1 cellular context compared by ENCODE assay signal in the genomic region with DNA sequence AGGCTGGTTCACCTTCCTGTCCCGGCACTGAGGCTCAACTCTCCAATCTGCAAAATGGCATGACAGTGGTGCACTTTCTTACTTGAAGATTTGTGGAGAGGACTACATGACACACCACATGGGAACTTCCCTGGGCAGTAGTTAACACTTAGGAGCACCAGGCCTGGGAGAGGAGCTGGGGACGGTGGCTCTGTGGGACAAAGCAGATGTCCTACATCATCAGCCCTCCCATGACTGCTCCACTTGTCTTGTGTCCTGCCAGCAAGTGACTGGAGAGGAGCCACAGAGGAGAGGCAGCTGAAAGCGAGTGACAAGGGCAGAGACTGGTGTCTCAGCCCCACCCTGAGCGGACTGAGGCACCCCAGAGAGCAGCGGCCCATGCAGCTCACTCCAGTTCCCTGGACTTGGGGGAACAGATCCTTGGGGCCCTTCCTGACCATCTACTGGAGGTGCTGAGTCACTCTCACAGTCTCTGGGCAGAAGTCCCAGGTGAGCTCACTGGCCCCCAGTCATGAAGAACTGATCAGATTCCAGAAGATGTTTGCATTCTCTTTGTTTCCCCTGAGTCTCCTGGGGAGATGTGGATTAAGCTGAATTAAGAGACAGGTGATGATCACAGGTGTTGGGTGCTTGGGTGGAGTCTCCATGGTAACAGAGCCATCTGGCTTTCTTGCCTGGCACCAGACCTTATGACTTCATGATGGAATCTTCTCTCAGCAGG.
TF ChIP-seq lines count a peak whose summit lies in the region.

No MANE protein-coding gene starts in this region.

TF ChIP-seq in H1, 55 proteins besides CTCF, POLR2A, EP300 and RAD21 (continued from another document):
- TF ChIP-seq MAX (IDR thresholded peaks at IDR 0.05) (no peak), SIX5 (IDR thresholded peaks at IDR 0.05; ENCODE audit: low read depth, low read length) (no peak), CHD1 (IDR thresholded peaks at IDR 0.05; ENCODE audit: low read depth, low read length) (no peak), ATF2 (IDR thresholded peaks at IDR 0.05; ENCODE audit: low read length) (peak; percentile 44; the same call in 1 of the 2 replicates), MAFK (IDR thresholded peaks at IDR 0.05; ENCODE audit: low read depth, low read length) (peak; percentile 72), HDAC6 (IDR thresholded peaks at IDR 0.05; ENCODE audit: low read depth, low read length) (no peak), SIN3A (conservative IDR thresholded peaks at IDR 0.05 in 1 of 2, IDR thresholded peaks at IDR 0.05 in 1 of 2; ENCODE audit: low read depth in 1 of 2, low read length in 2 of 2) (0 out of 4 replicates have a peak, but pooled peaks of 1 of the 2 experiments have one; percentile 29), RFX5 (IDR thresholded peaks at IDR 0.05; ENCODE audit: borderline replicate concordance, low read depth, low read length) (no peak), ZNF274 (IDR thresholded peaks at IDR 0.05; ENCODE audit: borderline replicate concordance, extremely low read depth, low read length) (no peak), POU5F1 (IDR thresholded peaks at IDR 0.05; ENCODE audit: low read depth, low read length) (no peak), JUND (IDR thresholded peaks at IDR 0.05; ENCODE audit: low read length) (no peak), CHD2 (IDR thresholded peaks at IDR 0.05; ENCODE audit: low read length) (no peak), NRF1 (IDR thresholded peaks at IDR 0.05; ENCODE audit: low read depth, low read length) (no peak), E2F6 (IDR thresholded peaks at IDR 0.05) (no peak), FOSL1 (IDR thresholded peaks at IDR 0.05; ENCODE audit: insufficient read depth, low read depth, low read length) (no peak), KDM4A (IDR thresholded peaks at IDR 0.05; ENCODE audit: low read depth, low read length, severe bottlenecking) (no peak), KDM5A (IDR thresholded peaks at IDR 0.05; ENCODE audit: low read length) (no peak), TAF1 (IDR thresholded peaks at IDR 0.05; ENCODE audit: low read depth, low read length) (no peak), RBBP5 (IDR thresholded peaks at IDR 0.05; ENCODE audit: borderline replicate concordance, low read depth, low read length) (no peak), CTBP2 (IDR thresholded peaks at IDR 0.05; ENCODE audit: borderline replicate concordance, insufficient read depth, insufficient read length, low read length) (no peak), POLR2AphosphoS5 (IDR thresholded peaks at IDR 0.05; ENCODE audit: low read depth, low read length) (no peak), CREB1 (IDR thresholded peaks at IDR 0.05) (no peak), NANOG (IDR thresholded peaks at IDR 0.05; ENCODE audit: insufficient read depth, low read depth, low read length, poor library complexity, severe bottlenecking) (no peak), BACH1 (IDR thresholded peaks at IDR 0.05; ENCODE audit: low read length) (peak; percentile 73), SUZ12 (IDR thresholded peaks at IDR 0.05; ENCODE audit: low read length) (no peak), GTF2F1 (IDR thresholded peaks at IDR 0.05; ENCODE audit: borderline replicate concordance, low read depth, low read length) (no peak), GABPA (IDR thresholded peaks at IDR 0.05; ENCODE audit: borderline replicate concordance, insufficient read depth, low read length) (no peak), BRCA1 (IDR thresholded peaks at IDR 0.05; ENCODE audit: low read depth, low read length) (no peak), BCL11A (IDR thresholded peaks at IDR 0.05; ENCODE audit: low read depth in 2 of 2, low read length in 2 of 2) (no peak), SP1 (IDR thresholded peaks at IDR 0.05; ENCODE audit: low read depth, low read length) (0 out of 2 replicates have a peak, but pooled peaks have one; percentile 24), TCF12 (IDR thresholded peaks at IDR 0.05; ENCODE audit: low read depth, low read length) (peak; percentile 98), EZH2 (IDR thresholded peaks at IDR 0.05; ENCODE audit: low read depth, low read length, severe bottlenecking) (no peak), TEAD4 (IDR thresholded peaks at IDR 0.05; ENCODE audit: low read depth, low read length) (no peak), RNF2 (IDR thresholded peaks at IDR 0.05; ENCODE audit: borderline replicate concordance, low read depth, low read length, missing control alignments, poor library complexity, severe bottlenecking) (no peak)
